8 cellular contexts compared by ENCODE assay signal in the genomic region with DNA sequence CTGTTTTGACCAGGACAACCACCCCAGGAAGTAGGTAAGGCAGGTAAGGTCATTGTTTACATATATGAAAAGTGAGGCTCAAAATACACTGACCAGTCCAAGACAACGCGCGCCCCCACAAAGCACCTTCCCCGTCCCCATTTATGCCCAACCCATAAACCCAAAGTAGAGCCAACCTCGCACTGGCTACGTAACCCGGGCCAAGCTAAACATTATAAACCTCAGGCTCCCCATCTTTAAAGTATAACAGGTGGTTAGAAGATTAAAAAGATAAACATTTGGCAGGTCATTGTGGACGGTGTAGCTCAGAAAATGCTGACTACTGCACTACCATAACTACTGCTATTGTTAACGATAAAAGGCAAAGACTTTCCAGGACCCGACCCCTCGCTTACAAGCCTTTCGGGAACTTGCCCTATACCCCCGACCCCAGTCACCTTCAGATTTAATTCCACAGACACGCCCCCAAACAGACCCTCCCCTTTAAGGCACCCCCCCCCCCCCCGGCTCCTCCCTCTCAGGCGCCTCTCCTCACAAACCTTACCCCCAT. TPM values are rescaled to one million over a fixed set of nuclear protein-coding genes. Genes with fewer than 3 reads are reported as not detected.
DNase-seq lines count a peak whose midpoint lies in the region; ATAC-seq and TF ChIP-seq lines count a peak whose summit lies in the region.

No MANE protein-coding gene starts in this region.

- TF ChIP-seq POLR2A in adrenal gland (IDR thresholded peaks at IDR 0.05): no peak

- in situ Hi-C loops in Caki2 (cut with HindIII; ENCODE audit: low pct_unique_long_range_greater_than_20kb, low sequenced_read_pairs): no loop called here

- H3K9me3 Mint-ChIP-seq in stimulated activated memory B cell treated with anti-CD40 and anti-IgM and Interleukin-4, amounts not matched to agents 10 μg/mL and 1 μg/mL and 100 μg/mL, for 72 hours: no peaks in the 10 kb centered on the region

- no peak for ATAC-seq in stimulated activated memory B cell treated with anti-CD40 and anti-IgM and Interleukin-4, amounts not matched to agents 10 μg/mL and 1 μg/mL and 100 μg/mL, for 72 hours
- ATAC-seq in GM19463 (IDR thresholded peaks at IDR 0.05; ENCODE audit: unreplicated experiment) (no peak), GM18909 (IDR thresholded peaks at IDR 0.05; ENCODE audit: poor library complexity, unreplicated experiment) (no peak)

- H3K36me3 ChIP-seq in adrenal gland (replicated peaks in 1 of 2): no peaks in the 10 kb centered on the region
- peaks cover 5% of the 10 kb centered on the region; the same call in 1 of the 2 replicates for H3K36me3 ChIP-seq in iPS-20b (ENCODE audit: insufficient read depth, low read depth, low read length)

- peaks cover 59% of the 10 kb centered on the region for H3K4me1 Mint-ChIP-seq in stimulated activated memory B cell treated with anti-CD40 and anti-IgM and Interleukin-4, amounts not matched to agents 10 μg/mL and 1 μg/mL and 100 μg/mL, for 72 hours

- H3K27ac Mint-ChIP-seq in stimulated activated memory B cell treated with anti-CD40 and anti-IgM and Interleukin-4, amounts not matched to agents 10 μg/mL and 1 μg/mL and 100 μg/mL, for 72 hours: peak overlapping the region; percentile 94

- H3K9ac ChIP-seq in iPS-20b (ENCODE audit: low read depth, low read length): peak overlapping the region; percentile 89

- H3K27me3 ChIP-seq in adrenal gland (no peaks in the 10 kb centered on the region), iPS-20b (ENCODE audit: insufficient read depth, low read length) (no peaks in the 10 kb centered on the region)

- WGBS in adrenal gland, 4 donors: 0 to 7% (median 4%) methylated on average over 15 to 16 of the region's 16 CpGs

- peak overlapping the region in 3 of 4 donors; percentile 70 to 81 (median 77) for H3K4me3 ChIP-seq in adrenal gland
- H3K4me3 ChIP-seq in iPS-20b (ENCODE audit: low read length): peak overlapping the region; percentile 95

- H3K27ac ChIP-seq in adrenal gland: peak overlapping the region; percentile 78 to 93 (median 87)
- no peak overlapping the region for H3K27ac ChIP-seq in iPS-20b (ENCODE audit: low read length)

- intact Hi-C loops in adrenal gland (cut with DNase I): no loop called here

- DNase-seq in Caki2 (ENCODE audit: low read depth): peak; percentile 18
- peak; percentile 23 for DNase-seq in HuH-7.5 (ENCODE audit: low spot score)
- DNase-seq in adrenal gland: no peak
- no peak for DNase-seq in stimulated activated CD4-positive, alpha-beta T cell treated with anti-CD3 and anti-CD28 coated beads, Interleukin-1b, Interleukin-23, amount 100 ng/mL, for 48 hours

- H3K9me3 ChIP-seq in adrenal gland (replicated peaks in 1 of 3): no peaks in the 10 kb centered on the region
- H3K9me3 ChIP-seq in iPS-20b (ENCODE audit: insufficient read depth, low read depth, low read length): no peaks in the 10 kb centered on the region

- H3K27me3 Mint-ChIP-seq in stimulated activated memory B cell treated with anti-CD40 and anti-IgM and Interleukin-4, amounts not matched to agents 10 μg/mL and 1 μg/mL and 100 μg/mL, for 72 hours: no peaks in the 10 kb centered on the region

- peaks cover 11 to 35% of the 10 kb centered on the region in 2 donors for H3K4me1 ChIP-seq in adrenal gland (replicated peaks in 1 of 2)
- peaks cover 5% of the 10 kb centered on the region for H3K4me1 ChIP-seq in iPS-20b (ENCODE audit: insufficient read depth, low read length)

- peaks cover 14% of the 10 kb centered on the region for H3K36me3 Mint-ChIP-seq in stimulated activated memory B cell treated with anti-CD40 and anti-IgM and Interleukin-4, amounts not matched to agents 10 μg/mL and 1 μg/mL and 100 μg/mL, for 72 hours

- TF ChIP-seq CTCF in adrenal gland (IDR thresholded peaks at IDR 0.05): no peak

- H3K4me3 Mint-ChIP-seq in stimulated activated memory B cell treated with anti-CD40 and anti-IgM and Interleukin-4, amounts not matched to agents 10 μg/mL and 1 μg/mL and 100 μg/mL, for 72 hours: peak overlapping the region; percentile 99

RNA-seq across cellular contexts. Expression of a gene that starts 0.5 kb away (rescaled TPM):
- total RNA-seq in Caki2 (2014; rRNA removed; shearing (Covaris generic); ENCODE audit: low replicate concordance): 73.8 and 81.0 TPM in 2 replicates
- 100 to 1,000 TPM; 158 to 380 (median 274) TPM for total RNA-seq in adrenal gland
- 100 to 1,000 TPM in 2 of 3 donors, 10 to 100 TPM in 1; 86.7 to 677 (median 313) TPM for polyA plus RNA-seq in adrenal gland

RNA-seq across cellular contexts. Expression of a gene that starts 0.8 kb away (rescaled TPM):
- total RNA-seq in Caki2 (2014; rRNA removed; shearing (Covaris generic); ENCODE audit: low replicate concordance): 9.4 and 14.9 TPM in 2 replicates
- 10 to 100 TPM in 5 of 8 donors, 1 to 10 TPM in 3; 2.4 to 15.4 (median 11.2) TPM for total RNA-seq in adrenal gland
- 10 to 100 TPM in 2 of 3 donors, 1 to 10 TPM in 1; 5.3 to 15.7 (median 10.4) TPM for polyA plus RNA-seq in adrenal gland

RNA-seq across cellular contexts. Expression of a gene that starts 23.2 kb away (rescaled TPM):
- total RNA-seq in Caki2 (2014; rRNA removed; shearing (Covaris generic); ENCODE audit: low replicate concordance): 90.8 and 117 TPM in 2 replicates
- 100 to 1,000 TPM; 107 to 297 (median 165) TPM for total RNA-seq in adrenal gland
- polyA plus RNA-seq in adrenal gland: 100 to 1,000 TPM in 1 of 3 donors, 10 to 100 TPM in 2; 86.1 to 140 (median 89.1) TPM

RNA-seq across cellular contexts. Expression of a gene that starts 25.9 kb away (rescaled TPM):
- not detected in 2 replicates for total RNA-seq in Caki2 (2014; rRNA removed; shearing (Covaris generic); ENCODE audit: low replicate concordance)
- not detected for total RNA-seq in adrenal gland
- polyA plus RNA-seq in adrenal gland: not detected

RNA-seq across cellular contexts. Expression of a gene that starts 32.6 kb away (rescaled TPM):
- 29.1 and 35.5 TPM in 2 replicates for total RNA-seq in Caki2 (2014; rRNA removed; shearing (Covaris generic); ENCODE audit: low replicate concordance)
- 10 to 100 TPM; 15.3 to 36.6 (median 33.9) TPM for total RNA-seq in adrenal gland
- 10 to 100 TPM; 62.7 to 80.0 (median 77.1) TPM for polyA plus RNA-seq in adrenal gland

Comparison
In these comparisons a context has a peak if more than half of its experiments do, and no peak if none do; other contexts are left out.
1. DNase-seq: peak in Caki2 (single experiment) and HuH-7.5 (single experiment); none in adrenal gland (0 of 7) and stimulated activated CD4-positive, alpha-beta T cell treated with anti-CD3 and anti-CD28 coated beads, Interleukin-1b, Interleukin-23, amount 100 ng/mL, for 48 hours (single experiment).